1 cellular context compared by ENCODE assay signal in the genomic region with DNA sequence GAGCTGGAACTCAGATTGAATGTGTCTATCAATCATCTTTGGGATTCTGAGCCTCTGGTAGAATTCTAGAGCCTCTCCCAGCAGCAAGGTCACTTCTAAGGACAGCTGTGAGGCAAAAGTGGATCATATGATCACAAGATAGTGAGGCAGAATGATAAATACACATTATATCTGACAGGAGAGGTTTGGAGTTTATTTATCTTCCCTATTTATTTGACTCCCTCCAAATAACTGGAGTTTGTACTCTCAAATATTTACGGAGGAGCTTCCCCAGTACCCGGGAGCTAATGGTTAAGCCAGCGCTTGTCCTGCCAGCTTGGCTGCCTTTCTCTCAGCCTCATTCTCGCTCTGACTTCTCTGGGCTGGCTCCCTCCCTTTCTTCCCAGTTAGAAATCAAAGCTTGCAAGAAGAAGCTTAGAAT.
TF ChIP-seq lines count a peak whose summit lies in the region.

No MANE protein-coding gene starts in this region.

TF ChIP-seq in HepG2, 621 proteins besides CTCF, POLR2A, EP300 and RAD21 (continued from another document and continues in another):
- no peak for TF ChIP-seq ZBTB40 (IDR thresholded peaks at IDR 0.05)
- no peak for TF ChIP-seq ZBTB40 (CRISPR knock-in tag; IDR thresholded peaks at IDR 0.05)
- TF ChIP-seq ZZZ3 (CRISPR knock-in tag; IDR thresholded peaks at IDR 0.05; ENCODE audit: borderline replicate concordance), result no peak
- no peak for TF ChIP-seq ZBTB42 (CRISPR knock-in tag; IDR thresholded peaks at IDR 0.05)
- TF ChIP-seq ZNF543 (CRISPR knock-in tag; IDR thresholded peaks at IDR 0.05), result no peak
- 0 out of 2 replicates have a peak, but pooled peaks have one; percentile 68 for TF ChIP-seq ZBTB20 (CRISPR knock-in tag; IDR thresholded peaks at IDR 0.05; ENCODE audit: borderline replicate concordance, low read depth)
- no peak for TF ChIP-seq GABPB1 (CRISPR knock-in tag; IDR thresholded peaks at IDR 0.05)
- no peak for TF ChIP-seq HDAC6 (IDR thresholded peaks at IDR 0.05; ENCODE audit: low read depth, low read length)
- no peak for TF ChIP-seq REXO4 (CRISPR knock-in tag; IDR thresholded peaks at IDR 0.05; ENCODE audit: borderline replicate concordance)
- TF ChIP-seq ATM (IDR thresholded peaks at IDR 0.05; ENCODE audit: borderline replicate concordance), result no peak
- peak; percentile 93 for TF ChIP-seq SALL1 (CRISPR knock-in tag; IDR thresholded peaks at IDR 0.05)
- TF ChIP-seq TFDP2 (CRISPR knock-in tag; IDR thresholded peaks at IDR 0.05), result peak; percentile 35; the same call in 1 of the 2 replicates
- TF ChIP-seq, protein P1, sequence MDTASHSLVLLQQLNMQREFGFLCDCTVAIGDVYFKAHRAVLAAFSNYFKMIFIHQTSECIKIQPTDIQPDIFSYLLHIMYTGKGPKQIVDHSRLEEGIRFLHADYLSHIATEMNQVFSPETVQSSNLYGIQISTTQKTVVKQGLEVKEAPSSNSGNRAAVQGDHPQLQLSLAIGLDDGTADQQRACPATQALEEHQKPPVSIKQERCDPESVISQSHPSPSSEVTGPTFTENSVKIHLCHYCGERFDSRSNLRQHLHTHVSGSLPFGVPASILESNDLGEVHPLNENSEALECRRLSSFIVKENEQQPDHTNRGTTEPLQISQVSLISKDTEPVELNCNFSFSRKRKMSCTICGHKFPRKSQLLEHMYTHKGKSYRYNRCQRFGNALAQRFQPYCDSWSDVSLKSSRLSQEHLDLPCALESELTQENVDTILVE (CRISPR knock-in tag; IDR thresholded peaks at IDR 0.05), result no peak
- peak; percentile 18; the same call in 1 of the 2 replicates for TF ChIP-seq SMC3 (IDR thresholded peaks at IDR 0.05; ENCODE audit: low read length)
- no peak for TF ChIP-seq ZSCAN21 (CRISPR knock-in tag; IDR thresholded peaks at IDR 0.05; ENCODE audit: borderline replicate concordance)
- no peak for TF ChIP-seq NFKBIZ (CRISPR knock-in tag; IDR thresholded peaks at IDR 0.05)
- TF ChIP-seq RBFOX2 (IDR thresholded peaks at IDR 0.05; ENCODE audit: low read depth, low read length), result peak; percentile 18; the same call in 1 of the 2 replicates
- TF ChIP-seq NCOA5 (CRISPR knock-in tag; IDR thresholded peaks at IDR 0.05), result no peak
- peak; percentile 77 for TF ChIP-seq HNF4G (IDR thresholded peaks at IDR 0.05; ENCODE audit: borderline replicate concordance, low read depth, low read length)
- TF ChIP-seq HNF4G (CRISPR knock-in tag; IDR thresholded peaks at IDR 0.05; ENCODE audit: borderline replicate concordance, low read depth), result no peak
- peak; percentile 72 for TF ChIP-seq MED1 (CRISPR knock-in tag; IDR thresholded peaks at IDR 0.05)
- no peak for TF ChIP-seq ZNF18 (CRISPR knock-in tag; IDR thresholded peaks at IDR 0.05; ENCODE audit: insufficient replicate concordance)
- TF ChIP-seq, protein P2, sequence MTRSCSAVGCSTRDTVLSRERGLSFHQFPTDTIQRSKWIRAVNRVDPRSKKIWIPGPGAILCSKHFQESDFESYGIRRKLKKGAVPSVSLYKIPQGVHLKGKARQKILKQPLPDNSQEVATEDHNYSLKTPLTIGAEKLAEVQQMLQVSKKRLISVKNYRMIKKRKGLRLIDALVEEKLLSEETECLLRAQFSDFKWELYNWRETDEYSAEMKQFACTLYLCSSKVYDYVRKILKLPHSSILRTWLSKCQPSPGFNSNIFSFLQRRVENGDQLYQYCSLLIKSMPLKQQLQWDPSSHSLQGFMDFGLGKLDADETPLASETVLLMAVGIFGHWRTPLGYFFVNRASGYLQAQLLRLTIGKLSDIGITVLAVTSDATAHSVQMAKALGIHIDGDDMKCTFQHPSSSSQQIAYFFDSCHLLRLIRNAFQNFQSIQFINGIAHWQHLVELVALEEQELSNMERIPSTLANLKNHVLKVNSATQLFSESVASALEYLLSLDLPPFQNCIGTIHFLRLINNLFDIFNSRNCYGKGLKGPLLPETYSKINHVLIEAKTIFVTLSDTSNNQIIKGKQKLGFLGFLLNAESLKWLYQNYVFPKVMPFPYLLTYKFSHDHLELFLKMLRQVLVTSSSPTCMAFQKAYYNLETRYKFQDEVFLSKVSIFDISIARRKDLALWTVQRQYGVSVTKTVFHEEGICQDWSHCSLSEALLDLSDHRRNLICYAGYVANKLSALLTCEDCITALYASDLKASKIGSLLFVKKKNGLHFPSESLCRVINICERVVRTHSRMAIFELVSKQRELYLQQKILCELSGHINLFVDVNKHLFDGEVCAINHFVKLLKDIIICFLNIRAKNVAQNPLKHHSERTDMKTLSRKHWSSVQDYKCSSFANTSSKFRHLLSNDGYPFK (CRISPR knock-in tag; IDR thresholded peaks at IDR 0.05; ENCODE audit: borderline replicate concordance), result no peak
- TF ChIP-seq SNRNP70 (IDR thresholded peaks at IDR 0.05; ENCODE audit: low read depth, low read length), result no peak
- TF ChIP-seq ZNF713 (CRISPR knock-in tag; IDR thresholded peaks at IDR 0.05), result no peak
- TF ChIP-seq DZIP1 (CRISPR knock-in tag; IDR thresholded peaks at IDR 0.05), result no peak
- TF ChIP-seq ZBTB8A (CRISPR knock-in tag; IDR thresholded peaks at IDR 0.05; ENCODE audit: borderline replicate concordance, low read depth), result no peak
- TF ChIP-seq ZNF512 (CRISPR knock-in tag; IDR thresholded peaks at IDR 0.05), result no peak
- no peak for TF ChIP-seq ZNF775 (CRISPR knock-in tag; IDR thresholded peaks at IDR 0.05; ENCODE audit: borderline replicate concordance)
- no peak for TF ChIP-seq ZNF44 (CRISPR knock-in tag; IDR thresholded peaks at IDR 0.05)
- TF ChIP-seq ZNF383 (CRISPR knock-in tag; IDR thresholded peaks at IDR 0.05; ENCODE audit: borderline replicate concordance), result no peak
- TF ChIP-seq ZBTB10 (CRISPR knock-in tag; IDR thresholded peaks at IDR 0.05; ENCODE audit: borderline replicate concordance), result no peak
